ENCODE assay signal across 1 cellular context in genomic region chr1:202888204-202888506, GRCh38.
TF ChIP-seq lines count a peak whose summit lies in the region.

No MANE protein-coding gene starts in this region.

TF ChIP-seq in IMR-90, 13 proteins besides CTCF, POLR2A, EP300 and RAD21 (continued from another document):
- TF ChIP-seq ELK1 (IDR thresholded peaks at IDR 0.05; ENCODE audit: borderline replicate concordance, low read depth, low read length) (no peak), NFE2L2 (IDR thresholded peaks at IDR 0.05; ENCODE audit: low read depth, low read length) (no peak)
